Comparison of ENCODE assay signal across 8 cellular contexts in genomic region chr1:245953876-245954660, GRCh38.
A peak's percentile ranks its signal among the peaks of the same experiment; 100 is the strongest.
DNase-seq lines count a peak whose midpoint lies in the region; ATAC-seq and TF ChIP-seq lines count a peak whose summit lies in the region.

No MANE protein-coding gene starts in this region.

- H3K36me3 Mint-ChIP-seq in progenitor cell of endocrine pancreas (ENCODE audit: insufficient read depth): no peaks in the 10 kb centered on the region

- peak overlapping the region; percentile 46 to 79 for H3K4me3 Mint-ChIP-seq in stimulated activated naive CD8-positive, alpha-beta T cell treated with anti-CD3 and anti-CD28 coated beads, Interleukin-15, amount 100 ng/mL, for 72 hours
- no peak overlapping the region for H3K4me3 Mint-ChIP-seq in progenitor cell of endocrine pancreas (ENCODE audit: low read depth)

- H3K9me3 Mint-ChIP-seq in stimulated activated naive CD8-positive, alpha-beta T cell treated with anti-CD3 and anti-CD28 coated beads, Interleukin-15, amount 100 ng/mL, for 72 hours: no peaks in the 10 kb centered on the region
- H3K9me3 Mint-ChIP-seq in progenitor cell of endocrine pancreas (ENCODE audit: low read depth): no peaks in the 10 kb centered on the region

- H3K4me3 ChIP-seq in GM12865 (ENCODE audit: low read depth, low read length) (peak overlapping the region; percentile 54), foreskin fibroblast (ENCODE audit: low read depth in 1 of 2, low read length in 2 of 2) (peak overlapping the region; percentile 31 to 56)

- DNase-seq in GM12865 (ENCODE audit: low read depth) (peak; percentile 63), RPMI7951 (ENCODE audit: low read depth) (peak; percentile 26), foreskin fibroblast (peak in 1 of 2 donors; percentile 17), NCI-H2029 treated with DMSO at 0.1 percent for 48 hours (lab: John Stamatoyannopoulos, UW) (no peak), progenitor cell of endocrine pancreas (ENCODE audit: low spot score, unreplicated experiment) (no peak), DMS153 treated with DMSO at 0.1 percent for 48 hours (lab: John Stamatoyannopoulos, UW; ENCODE audit: unreplicated experiment) (no peak)
- DNase-seq in stimulated activated naive CD8-positive, alpha-beta T cell treated with anti-CD3 and anti-CD28 coated beads, Interleukin-15, amount 100 ng/mL, for 72 hours: peak; percentile 11 to 17

- ATAC-seq in GM21786 (IDR thresholded peaks at IDR 0.05; ENCODE audit: unreplicated experiment): peak; percentile 59
- ATAC-seq in stimulated activated naive CD8-positive, alpha-beta T cell treated with anti-CD3 and anti-CD28 coated beads, Interleukin-15, amount 100 ng/mL, for 72 hours: peak; percentile 39

- H3K27ac Mint-ChIP-seq in stimulated activated naive CD8-positive, alpha-beta T cell treated with anti-CD3 and anti-CD28 coated beads, Interleukin-15, amount 100 ng/mL, for 72 hours: peak overlapping the region; percentile 96 to 97
- no peak overlapping the region for H3K27ac Mint-ChIP-seq in progenitor cell of endocrine pancreas

- TF ChIP-seq CTCF in GM12865 (IDR thresholded peaks at IDR 0.05; ENCODE audit: insufficient read depth, low read depth, low read length, missing control alignments) (no peak), foreskin fibroblast (IDR thresholded peaks at IDR 0.05; ENCODE audit: low read depth, low read length) (no peak), progenitor cell of endocrine pancreas (IDR thresholded peaks at IDR 0.05; ENCODE audit: unreplicated experiment) (no peak)

- peaks cover 14% of the 10 kb centered on the region for H3K4me1 Mint-ChIP-seq in stimulated activated naive CD8-positive, alpha-beta T cell treated with anti-CD3 and anti-CD28 coated beads, Interleukin-15, amount 100 ng/mL, for 72 hours
- H3K4me1 Mint-ChIP-seq in progenitor cell of endocrine pancreas (ENCODE audit: low read depth): no peaks in the 10 kb centered on the region

- H3K27me3 Mint-ChIP-seq in stimulated activated naive CD8-positive, alpha-beta T cell treated with anti-CD3 and anti-CD28 coated beads, Interleukin-15, amount 100 ng/mL, for 72 hours: no peaks in the 10 kb centered on the region
- H3K27me3 Mint-ChIP-seq in progenitor cell of endocrine pancreas: no peaks in the 10 kb centered on the region

Comparison
In these comparisons a context has a peak if more than half of its experiments do, and no peak if none do; other contexts are left out.
1. DNase-seq: peak in GM12865 (single experiment), RPMI7951 (single experiment) and stimulated activated naive CD8-positive, alpha-beta T cell treated with anti-CD3 and anti-CD28 coated beads, Interleukin-15, amount 100 ng/mL, for 72 hours (2 of 2); none in NCI-H2029 treated with DMSO at 0.1 percent for 48 hours (single experiment), progenitor cell of endocrine pancreas (single experiment) and DMS153 treated with DMSO at 0.1 percent for 48 hours (single experiment).